24 cellular contexts compared by ENCODE assay signal in genomic region chr18:43883886-43884285, GRCh38.
"Had no signal": no experiment of that assay in that cellular context is flagged by ENCODE, and none has a peak within 500 bp of the region (broad histone marks: within the 10 kb centered on the region; RNA-seq: fewer than 3 reads in every experiment).

No MANE protein-coding gene starts in this region.

- H3K4me3 ChIP-seq: coronary artery, dorsolateral prefrontal cortex, gastrocnemius medialis, left ventricle myocardium inferior, lung, right lobe of liver, skin epidermis, uterus had no signal

- DNase-seq: activated CD4-positive, alpha-beta T cell treated with anti-CD3 and anti-CD28 coated beads for 48 hours; activated CD4-positive, alpha-beta T cell treated with anti-CD3 and anti-CD28 coated beads, Interleukin-2, amount 50 U/mL, for 48 hours; activated CD8-positive, alpha-beta memory T cell treated with anti-CD3 and anti-CD28 coated beads, Interleukin-2, amount 50 U/mL, for 4 hours; activated gamma-delta T cell; activated naive CD4-positive, alpha-beta T cell treated with anti-CD3 and anti-CD28 coated beads, Interleukin-2, amount 10 ng/mL, durations not matched to agents 7 days and 5 days; activated naive CD8-positive, alpha-beta T cell treated with anti-CD3 and anti-CD28 coated beads, Interleukin-2, amount 10 ng/mL, durations not matched to agents 7 days and 5 days; activated T-cell treated with anti-CD3 and anti-CD28 coated beads, Interleukin-2, amount 50 U/mL, for 1 hour; amniotic stem cell; brain microvascular endothelial cell; dorsolateral prefrontal cortex; effector memory CD4-positive, alpha-beta T cell; erythroblast; gastrocnemius medialis; glutamatergic neuron; islet precursor cell; left ventricle myocardium inferior; right lobe of liver; stimulated activated CD4-positive, alpha-beta T cell treated with anti-CD3 and anti-CD28 coated beads, Interleukin-4, amount 100 ng/mL, for 24 hours; T1000; uterus; WERI-Rb-1 had no signal
